17 cellular contexts compared by ENCODE assay signal in the genomic region with DNA sequence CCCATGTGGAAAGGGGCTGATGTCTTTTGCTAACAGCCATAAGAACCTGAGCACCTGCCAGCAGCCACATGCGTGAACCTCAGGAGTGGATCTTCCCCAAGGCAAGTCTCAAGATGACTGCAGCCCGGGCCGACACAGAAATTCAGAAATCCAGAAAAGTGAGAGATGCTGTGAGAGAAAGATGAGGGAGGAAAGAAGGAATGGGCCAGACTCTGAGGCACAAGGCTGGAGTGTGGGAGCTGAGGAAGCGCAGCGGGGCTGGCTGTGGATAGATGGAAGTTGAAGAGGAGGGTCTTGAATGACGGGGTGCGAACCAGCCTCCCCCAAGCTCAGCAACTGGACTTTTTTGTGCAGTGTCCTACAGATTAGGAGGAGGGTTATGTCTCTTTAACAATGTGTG.
"Had no signal": no experiment of that assay in that cellular context is flagged by ENCODE, and none has a peak within 500 bp of the region (broad histone marks: within the 10 kb centered on the region; RNA-seq: fewer than 3 reads in every experiment).

No MANE protein-coding gene starts in this region.

- H3K79me2 ChIP-seq: hepatocyte had no signal

- H3K27ac ChIP-seq: foreskin keratinocyte, pancreas had no signal

- DNase-seq: activated CD4-positive, CD25-positive, alpha-beta regulatory T cell treated with anti-CD3 and anti-CD28 coated beads, Interleukin-2, amount 50 U/mL, for 72 hours; activated effector memory CD4-positive, alpha-beta T cell treated with anti-CD3 and anti-CD28 coated beads, Interleukin-2, amount 50 U/mL, for 16 hours; activated naive CD4-positive, alpha-beta T cell treated with anti-CD3 and anti-CD28 coated beads, Interleukin-2, amount 50 U/mL, for 16 hours; activated naive CD8-positive, alpha-beta T cell treated with anti-CD3 and anti-CD28 coated beads, Interleukin-2, amount 50 U/mL, for 24 hours; activated T-cell treated with anti-CD3 and anti-CD28 coated beads, Interleukin-2, amount 50 U/mL, for 72 hours; caudate nucleus; effector CD4-positive, alpha-beta T cell; left ventricle myocardium superior; nephron progenitor cell; pancreas; stimulated activated CD4-positive, alpha-beta T cell treated with anti-CD3 and anti-CD28 coated beads, Interleukin-4, amount 100 ng/mL, for 24 hours; stimulated activated naive CD4-positive, alpha-beta T cell treated with Interleukin-2 at 50 U/mL for 16 hours; T-helper 1 cell; WERI-Rb-1 had no signal

- H3K4me3 ChIP-seq: hepatocyte, pancreas had no signal

- H3K27me3 ChIP-seq: hepatocyte, pancreas had no signal

- H2AFZ ChIP-seq: hepatocyte had no signal

- H3K36me3 ChIP-seq: pancreas, WERI-Rb-1 had no signal

- H3K4me1 ChIP-seq: foreskin keratinocyte had no signal

- H3K4me2 ChIP-seq: hepatocyte had no signal

- H3K9me3 ChIP-seq: pancreas had no signal

- ATAC-seq: sciatic nerve had no signal
